Comparison of ENCODE assay signal across 11 cellular contexts in the genomic region with DNA sequence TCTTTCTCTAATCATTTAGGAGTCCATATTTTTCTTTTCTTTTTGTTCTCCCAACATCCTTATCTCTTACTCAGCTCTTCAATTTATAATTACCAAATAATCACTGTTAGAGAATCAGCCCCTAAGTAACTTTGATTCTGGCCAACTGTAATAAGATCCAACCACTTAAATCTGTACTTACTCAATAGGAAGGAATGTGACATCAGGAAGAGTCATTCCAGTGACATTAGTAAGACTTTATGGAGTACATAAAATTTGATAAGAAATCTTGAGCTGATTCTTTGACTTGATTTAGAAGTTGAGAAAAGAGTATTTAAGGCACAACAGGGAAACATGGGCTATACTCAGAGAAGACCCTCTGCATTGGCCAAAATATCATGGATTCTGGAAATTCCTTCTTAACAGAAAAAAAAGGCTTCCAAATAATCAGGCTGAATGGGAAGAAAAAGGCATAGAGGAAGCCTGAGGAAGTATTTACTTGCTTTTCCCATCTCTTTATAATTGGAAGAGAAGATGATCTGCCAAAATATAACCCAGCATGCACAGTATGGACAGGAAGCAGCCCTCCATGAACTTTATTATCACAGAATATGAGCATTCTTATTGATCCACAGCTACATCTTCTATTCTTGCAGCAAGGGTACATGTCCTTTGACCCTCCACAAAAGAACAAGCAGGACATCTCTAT.
DNase-seq lines count a peak whose midpoint lies in the region; ATAC-seq and TF ChIP-seq lines count a peak whose summit lies in the region.
"Had no signal": no experiment of that assay in that cellular context is flagged by ENCODE, and none has a peak within 500 bp of the region (broad histone marks: within the 10 kb centered on the region; RNA-seq: fewer than 3 reads in every experiment).

No MANE protein-coding gene starts in this region.

- no peak for TF ChIP-seq CTCF in epithelial cell of esophagus (IDR thresholded peaks at IDR 0.05; ENCODE audit: insufficient read depth, low read depth, low read length, missing control alignments)
- no peak for TF ChIP-seq CTCF in omental fat pad (IDR thresholded peaks at IDR 0.05)

- in situ Hi-C loops in Caki2 (cut with HindIII; ENCODE audit: low pct_unique_long_range_greater_than_20kb, low sequenced_read_pairs) (no loop called here), G401 (cut with HindIII; ENCODE audit: low sequenced_read_pairs) (no loop called here)

- peak; percentile 56 for DNase-seq in Caki2 (ENCODE audit: low read depth)
- DNase-seq in NCI-H460 (ENCODE audit: extremely low read depth, low read depth), result peak; percentile 54
- peak; percentile 80 for DNase-seq in epithelial cell of esophagus (ENCODE audit: low read depth)
- DNase-seq in omental fat pad (ENCODE audit: low spot score), result no peak
- DNase-seq in G401 (ENCODE audit: low spot score), result no peak
- no peak for DNase-seq in amygdala (lab: John Stamatoyannopoulos, UW)
- no peak for DNase-seq in T1000 (lab: John Stamatoyannopoulos, UW)
- DNase-seq in germinal center (ENCODE audit: low spot score), result no peak
- DNase-seq: effector CD8-positive, alpha-beta T cell; NCI-H510A treated with DMSO at 0.1 percent for 48 hours; small intestine had no signal

- no peak overlapping the region for H3K4me3 ChIP-seq in epithelial cell of esophagus (ENCODE audit: low read length)

- peak; percentile 88 for ATAC-seq in omental fat pad (ENCODE audit: low FRiP score)

Comparison
In these comparisons a context has a peak if more than half of its experiments do, and no peak if none do; other contexts are left out.
1. DNase-seq: peak in Caki2 (single experiment), NCI-H460 (single experiment) and epithelial cell of esophagus (single experiment); none in omental fat pad (single experiment), G401 (single experiment), amygdala (0 of 56), T1000 (single experiment) and germinal center (single experiment).